Comparison of ENCODE assay signal across 14 cellular contexts in the genomic region with DNA sequence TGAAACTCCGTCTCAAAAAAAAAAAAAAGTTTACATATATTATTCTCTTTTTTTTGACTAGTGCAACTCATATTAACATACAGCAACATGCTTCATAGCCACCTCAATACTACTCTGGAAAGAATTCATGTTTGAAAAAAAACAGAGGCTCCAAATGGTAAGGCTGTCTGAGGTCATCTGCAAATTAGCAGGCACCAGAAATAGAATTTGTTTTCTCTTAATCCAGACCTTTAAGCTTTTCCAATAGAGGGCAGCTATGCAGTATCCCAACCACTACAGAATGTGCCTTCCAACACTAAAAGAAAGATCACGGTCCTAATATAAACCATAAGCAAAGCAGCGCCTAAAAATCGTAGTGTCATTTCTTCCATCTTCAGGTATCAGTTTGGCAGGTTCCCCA. TPM values are rescaled to one million over a fixed set of nuclear protein-coding genes. Genes with fewer than 3 reads are reported as not detected.
A peak's percentile ranks its signal among the peaks of the same experiment; 100 is the strongest.
DNase-seq lines count a peak whose midpoint lies in the region; ATAC-seq and TF ChIP-seq lines count a peak whose summit lies in the region.
"Had no signal": no experiment of that assay in that cellular context is flagged by ENCODE, and none has a peak within 500 bp of the region (broad histone marks: within the 10 kb centered on the region; RNA-seq: fewer than 3 reads in every experiment).

No MANE protein-coding gene starts in this region.

- H3K4me1 ChIP-seq in heart left ventricle, result peaks cover 0 to 36% (median 3%) of the 10 kb centered on the region in 12 donors
- no peaks in the 10 kb centered on the region for H3K4me1 ChIP-seq in right cardiac atrium (ENCODE audit: control insufficient read depth, insufficient read depth, low read length)
- H3K4me1 ChIP-seq in sigmoid colon, result peaks cover 0 to 14% (median 7%) of the 10 kb centered on the region in 4 donors

- H3K36me3 ChIP-seq in heart left ventricle, result peaks cover 0 to 51% (median 42%) of the 10 kb centered on the region in 9 donors
- H3K36me3 ChIP-seq in sigmoid colon, result peaks cover 0 to 32% (median 7%) of the 10 kb centered on the region in 4 donors

- TF ChIP-seq CTCF in heart left ventricle (IDR thresholded peaks at IDR 0.05) (no peak), osteocyte (IDR thresholded peaks at IDR 0.05) (no peak), sigmoid colon (IDR thresholded peaks at IDR 0.05) (no peak)

- H3K4me3 ChIP-seq in heart left ventricle (no peak overlapping the region), right cardiac atrium (ENCODE audit: low read length) (no peak overlapping the region), sigmoid colon (no peak overlapping the region)
- H3K4me3 ChIP-seq: GM23338 had no signal

- peaks cover 19% of the 10 kb centered on the region for H3K4me1 Mint-ChIP-seq in activated T-helper 17 cell treated with anti-CD3 and anti-CD28 coated beads, Interleukin-2, amount 50 U/mL, for 72 hours
- H3K4me1 Mint-ChIP-seq in osteocyte (ENCODE audit: unreplicated experiment), result peaks cover 24% of the 10 kb centered on the region

- H3K27ac ChIP-seq in heart left ventricle (peak overlapping the region in 5 of 12 donors; percentile 3 to 62 (median 25)), right cardiac atrium (ENCODE audit: low read length) (no peak overlapping the region), sigmoid colon (peak overlapping the region in 2 of 4 donors; percentile 40 to 54)
- H3K27ac ChIP-seq: BLaER1 treated with 17β-estradiol and CSF1 and Interleukin-3, amounts not matched to agents 10 nM and 100 nM had no signal

- H3K9me3 Mint-ChIP-seq in activated T-helper 17 cell treated with anti-CD3 and anti-CD28 coated beads, Interleukin-2, amount 50 U/mL, for 72 hours, result no peaks in the 10 kb centered on the region
- peaks cover 6% of the 10 kb centered on the region for H3K9me3 Mint-ChIP-seq in osteocyte (ENCODE audit: unreplicated experiment)
- H3K9me3 Mint-ChIP-seq: CD8-positive, alpha-beta T cell; GM23338 had no signal

- peaks cover 59% of the 10 kb centered on the region for H3K36me3 Mint-ChIP-seq in activated T-helper 17 cell treated with anti-CD3 and anti-CD28 coated beads, Interleukin-2, amount 50 U/mL, for 72 hours (ENCODE audit: low read depth)
- H3K36me3 Mint-ChIP-seq in osteocyte (ENCODE audit: unreplicated experiment), result peaks cover 29% of the 10 kb centered on the region

- 68 to 83% (median 74%) methylated on average over 4 of the region's 4 CpGs for WGBS in heart left ventricle, 4 donors
- WGBS in right cardiac atrium, result 91% methylated on average over 4 of the region's 4 CpGs
- 92 to 96% methylated on average over 4 of the region's 4 CpGs for WGBS in sigmoid colon, 2 donors

- H3K4me3 Mint-ChIP-seq in activated T-helper 17 cell treated with anti-CD3 and anti-CD28 coated beads, Interleukin-2, amount 50 U/mL, for 72 hours, result no peak overlapping the region
- no peak overlapping the region for H3K4me3 Mint-ChIP-seq in osteocyte (ENCODE audit: unreplicated experiment)
- H3K4me3 Mint-ChIP-seq: B cell; CD8-positive, alpha-beta T cell; GM23338 had no signal

- H3K27me3 Mint-ChIP-seq in activated T-helper 17 cell treated with anti-CD3 and anti-CD28 coated beads, Interleukin-2, amount 50 U/mL, for 72 hours, result no peaks in the 10 kb centered on the region
- no peaks in the 10 kb centered on the region for H3K27me3 Mint-ChIP-seq in osteocyte (ENCODE audit: unreplicated experiment)
- H3K27me3 Mint-ChIP-seq: B cell had no signal

- no peak for DNase-seq in heart left ventricle
- no peak for DNase-seq in right cardiac atrium
- no peak for DNase-seq in left ventricle myocardium superior
- no peak for DNase-seq in osteocyte (ENCODE audit: extremely low spot score, unreplicated experiment)
- DNase-seq in sigmoid colon, result no peak
- DNase-seq: Calu3; CD8-positive, alpha-beta T cell; GF-D8; HCEC 1CT had no signal

- intact Hi-C loops in heart left ventricle (cut with DNase I) (no loop called here), right cardiac atrium (cut with DNase I) (no loop called here), left ventricle myocardium superior (cut with micrococcal nuclease) (no loop called here), sigmoid colon (cut with DNase I) (no loop called here)

- no peak for TF ChIP-seq EP300 in sigmoid colon (IDR thresholded peaks at IDR 0.05)

- TF ChIP-seq POLR2A in heart left ventricle (IDR thresholded peaks at IDR 0.05), result no peak
- TF ChIP-seq POLR2A in sigmoid colon (IDR thresholded peaks at IDR 0.05), result no peak

- ATAC-seq in heart left ventricle (peak; percentile 65 to 80 (median 72)), right cardiac atrium (no peak), left ventricle myocardium superior (peak; percentile 76)
- no peak for ATAC-seq in activated T-helper 17 cell treated with anti-CD3 and anti-CD28 coated beads, Interleukin-2, amount 50 U/mL, for 72 hours (replicated peaks)
- ATAC-seq: CD8-positive, alpha-beta T cell; GM23338; HepG2 had no signal

- H3K27me3 ChIP-seq in heart left ventricle (no peaks in the 10 kb centered on the region), right cardiac atrium (ENCODE audit: control insufficient read depth, insufficient read depth) (no peaks in the 10 kb centered on the region), sigmoid colon (no peaks in the 10 kb centered on the region)
- H3K27me3 ChIP-seq: BLaER1 treated with 17β-estradiol and CSF1 and Interleukin-3, amounts not matched to agents 10 nM and 100 nM had no signal

- peak overlapping the region; percentile 7 for H3K27ac Mint-ChIP-seq in activated T-helper 17 cell treated with anti-CD3 and anti-CD28 coated beads, Interleukin-2, amount 50 U/mL, for 72 hours
- no peak overlapping the region for H3K27ac Mint-ChIP-seq in osteocyte (ENCODE audit: unreplicated experiment)
- H3K27ac Mint-ChIP-seq: B cell, GM23338 had no signal

- peaks cover 0 to 6% (median 0%) of the 10 kb centered on the region in 12 donors for H3K9me3 ChIP-seq in heart left ventricle
- no peaks in the 10 kb centered on the region for H3K9me3 ChIP-seq in right cardiac atrium (ENCODE audit: control insufficient read depth, low read length)
- H3K9me3 ChIP-seq in sigmoid colon, result no peaks in the 10 kb centered on the region

RNA-seq across cellular contexts. Expression of a gene that starts 12.0 kb away (rescaled TPM):
- total RNA-seq in heart left ventricle (10 to 100 TPM; 11.4 to 28.0 (median 20.6) TPM), right cardiac atrium (10 to 100 TPM; 17.7 to 28.1 (median 23.5) TPM), left ventricle myocardium superior (25.4 TPM), osteocyte (38.6 and 40.5 TPM in 2 replicates), sigmoid colon (10 to 100 TPM; 27.2 to 60.1 (median 47.7) TPM)
- polyA plus RNA-seq in heart left ventricle (10 to 100 TPM in 1 of 2 donors, 1 to 10 TPM in 1; 6.6 to 11.0 TPM), right cardiac atrium (10.2 TPM), sigmoid colon (10 to 100 TPM; 21.6 to 40.7 (median 26.4) TPM)
- total RNA-seq in activated T-helper 17 cell treated with anti-CD3 and anti-CD28 coated beads, Interleukin-2, amount 50 U/mL, for 72 hours, result 10 to 100 TPM; 32.4 to 33.3 TPM

Comparison
In these comparisons a context has a peak if more than half of its experiments do, and no peak if none do; other contexts are left out.
1. ATAC-seq: peak in heart left ventricle (4 of 4) and left ventricle myocardium superior (single experiment); none in right cardiac atrium (0 of 2) and activated T-helper 17 cell treated with anti-CD3 and anti-CD28 coated beads, Interleukin-2, amount 50 U/mL, for 72 hours (single experiment).